Comparison of ENCODE assay signal across 2 cellular contexts in the genomic region with DNA sequence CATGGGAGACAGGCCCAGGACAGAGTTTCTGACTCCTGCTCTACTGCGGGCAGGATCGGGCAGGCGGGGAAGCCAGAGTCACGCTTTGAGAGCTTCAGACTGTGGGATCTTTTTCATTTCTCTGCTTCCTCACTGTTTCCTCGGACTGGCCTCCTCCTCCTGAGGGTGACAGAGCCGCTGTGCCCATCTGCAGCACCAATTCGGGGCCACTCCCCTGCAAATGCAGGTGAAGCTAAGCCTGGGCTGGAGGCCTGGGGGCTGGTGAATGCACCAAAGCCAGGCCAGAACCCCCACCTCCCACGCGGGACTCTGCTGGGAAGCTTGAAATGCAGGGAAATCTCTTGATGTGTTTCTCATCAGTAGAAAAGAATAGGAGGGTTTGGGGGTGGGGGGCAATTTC.
TF ChIP-seq lines count a peak whose summit lies in the region.

No MANE protein-coding gene starts in this region.

TF ChIP-seq in A549, 52 proteins besides CTCF, POLR2A, EP300 and RAD21 (continued from another document):
- TF ChIP-seq, protein P1, sequence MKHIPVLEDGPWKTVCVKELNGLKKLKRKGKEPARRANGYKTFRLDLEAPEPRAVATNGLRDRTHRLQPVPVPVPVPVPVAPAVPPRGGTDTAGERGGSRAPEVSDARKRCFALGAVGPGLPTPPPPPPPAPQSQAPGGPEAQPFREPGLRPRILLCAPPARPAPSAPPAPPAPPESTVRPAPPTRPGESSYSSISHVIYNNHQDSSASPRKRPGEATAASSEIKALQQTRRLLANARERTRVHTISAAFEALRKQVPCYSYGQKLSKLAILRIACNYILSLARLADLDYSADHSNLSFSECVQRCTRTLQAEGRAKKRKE (CRISPR knock-in tag; IDR thresholded peaks at IDR 0.05; ENCODE audit: low read depth): no peak

TF ChIP-seq in IMR-90, 13 proteins besides CTCF, POLR2A, EP300 and RAD21 (continued from another document):
- TF ChIP-seq MAZ (IDR thresholded peaks at IDR 0.05; ENCODE audit: borderline replicate concordance, low read depth, low read length): no peak
- TF ChIP-seq RCOR1 (IDR thresholded peaks at IDR 0.05; ENCODE audit: insufficient replicate concordance, low read length): no peak
- TF ChIP-seq, protein P2, sequence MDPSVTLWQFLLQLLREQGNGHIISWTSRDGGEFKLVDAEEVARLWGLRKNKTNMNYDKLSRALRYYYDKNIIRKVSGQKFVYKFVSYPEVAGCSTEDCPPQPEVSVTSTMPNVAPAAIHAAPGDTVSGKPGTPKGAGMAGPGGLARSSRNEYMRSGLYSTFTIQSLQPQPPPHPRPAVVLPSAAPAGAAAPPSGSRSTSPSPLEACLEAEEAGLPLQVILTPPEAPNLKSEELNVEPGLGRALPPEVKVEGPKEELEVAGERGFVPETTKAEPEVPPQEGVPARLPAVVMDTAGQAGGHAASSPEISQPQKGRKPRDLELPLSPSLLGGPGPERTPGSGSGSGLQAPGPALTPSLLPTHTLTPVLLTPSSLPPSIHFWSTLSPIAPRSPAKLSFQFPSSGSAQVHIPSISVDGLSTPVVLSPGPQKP (IDR thresholded peaks at IDR 0.05; ENCODE audit: borderline replicate concordance, low read depth, low read length): no peak
- no peak for TF ChIP-seq CHD1 (IDR thresholded peaks at IDR 0.05; ENCODE audit: low read depth, low read length)
